17 cellular contexts compared by ENCODE assay signal in genomic region chr12:131380961-131381705, GRCh38.
"Had no signal": no experiment of that assay in that cellular context is flagged by ENCODE, and none has a peak within 500 bp of the region (broad histone marks: within the 10 kb centered on the region; RNA-seq: fewer than 3 reads in every experiment).

No MANE protein-coding gene starts in this region.

- DNase-seq: activated CD4-positive, alpha-beta T cell treated with anti-CD3 and anti-CD28 coated beads for 36 hours; activated CD8-positive, alpha-beta T cell treated with anti-CD3 and anti-CD28 coated beads for 36 hours; activated naive CD4-positive, alpha-beta T cell treated with Interleukin-2 at 50 U/mL for 16 hours; colonic mucosa; effector memory CD4-positive, alpha-beta T cell; gastrocnemius medialis; heart right ventricle; kidney glomerular epithelial cell; naive B cell; occipital lobe; psoas muscle; stimulated activated CD4-positive, alpha-beta T cell treated with anti-CD3 and anti-CD28 coated beads, Interleukin-4, amount 100 ng/mL, for 4 hours; stomach; T-helper 9 cell had no signal

- H3K9me3 ChIP-seq: colonic mucosa, gastrocnemius medialis, heart right ventricle, psoas muscle, stomach, thoracic aorta had no signal

- H3K4me1 ChIP-seq: colonic mucosa, gastrocnemius medialis, heart right ventricle, psoas muscle, stomach had no signal

- H3K27ac ChIP-seq: colonic mucosa, epithelial cell of prostate, gastrocnemius medialis, heart right ventricle, psoas muscle, stomach, thoracic aorta, VCaP had no signal

- H3K27me3 ChIP-seq: colonic mucosa had no signal

- H3K36me3 ChIP-seq: colonic mucosa, gastrocnemius medialis, heart right ventricle, stomach, thoracic aorta had no signal

- H3K4me3 ChIP-seq: colonic mucosa, gastrocnemius medialis, heart right ventricle, psoas muscle, stomach, thoracic aorta had no signal

- ATAC-seq: activated CD4-positive, alpha-beta T cell treated with anti-CD3 and anti-CD28 coated beads for 36 hours; activated CD8-positive, alpha-beta T cell treated with anti-CD3 and anti-CD28 coated beads for 36 hours; gastrocnemius medialis; psoas muscle had no signal
